ENCODE assay signal across 36 cellular contexts in the genomic region with DNA sequence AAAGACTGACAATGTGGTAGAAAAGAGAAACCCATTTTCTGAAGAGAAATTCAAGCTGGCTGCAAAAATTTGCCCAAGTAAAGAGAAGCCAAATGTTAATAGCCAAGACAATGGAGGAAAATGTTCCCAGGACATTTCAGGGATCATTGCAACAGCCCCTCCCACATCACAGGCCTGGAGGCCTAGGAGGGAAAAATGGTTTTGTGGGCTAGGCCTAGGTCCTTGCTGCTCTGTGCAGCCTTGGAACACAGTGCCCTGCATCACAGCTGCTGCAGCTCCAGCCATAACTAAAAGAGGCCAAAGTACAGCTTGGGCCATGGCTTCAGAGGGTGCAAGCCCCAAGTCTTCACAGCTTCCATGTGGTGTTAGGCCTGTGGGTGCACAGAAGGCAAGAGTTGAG.
"Had no signal": no experiment of that assay in that cellular context is flagged by ENCODE, and none has a peak within 500 bp of the region (broad histone marks: within the 10 kb centered on the region; RNA-seq: fewer than 3 reads in every experiment).

No MANE protein-coding gene starts in this region.

- H3K4me3 ChIP-seq: MG63 had no signal

- H3K36me3 ChIP-seq: MG63 had no signal

- DNase-seq: Karpas-422, Kasumi-1, MG63, MM.1S, MV-4-11, NCI-H1048, NCI-H1092, NCI-H1092 treated with DMSO at 0.1 percent for 48 hours, NCI-H1105, NCI-H1105 treated with DMSO at 0.1 percent for 48 hours, NCI-H1417, NCI-H1417 treated with DMSO at 0.1 percent for 48 hours, NCI-H1436, NCI-H1436 treated with DMSO at 0.1 percent for 48 hours, NCI-H146, NCI-H1694, NCI-H1694 treated with DMSO at 0.1 percent for 48 hours, NCI-H187, NCI-H187 treated with DMSO at 0.1 percent for 48 hours, NCI-H1930, NCI-H2029, NCI-H2029 treated with DMSO at 0.1 percent for 48 hours, NCI-H2081, NCI-H2081 treated with DMSO at 0.1 percent for 48 hours, NCI-H2107, NCI-H2171, NCI-H2171 treated with DMSO at 0.1 percent for 48 hours, NCI-H2227 treated with DMSO at 0.1 percent for 48 hours, NCI-H226, NCI-H345, NCI-H446, NCI-H446 treated with DMSO at 0.1 percent for 48 hours, NCI-H510A, NCI-H510A treated with DMSO at 0.1 percent for 48 hours, NCI-H524, NCI-H524 treated with DMSO at 0.1 percent for 48 hours had no signal
